In genomic region chr1:53015508-53015860, GRCh38 we compare ENCODE assay signal across 1 cellular context.
TF ChIP-seq lines count a peak whose summit lies in the region.

No MANE protein-coding gene starts in this region.

TF ChIP-seq in GM23338, 12 proteins besides CTCF, POLR2A, EP300 and RAD21 (continued from another document):
- TF ChIP-seq REST (IDR thresholded peaks at IDR 0.05; ENCODE audit: unreplicated experiment) (no peak), STAT1 (IDR thresholded peaks at IDR 0.05; ENCODE audit: unreplicated experiment) (no peak), EZH2phosphoT487 (IDR thresholded peaks at IDR 0.05; ENCODE audit: unreplicated experiment) (no peak)
